ENCODE assay signal across 8 cellular contexts in genomic region chr14:95533391-95533821, GRCh38.
DNase-seq lines count a peak whose midpoint lies in the region.

No MANE protein-coding gene starts in this region.

- peak overlapping the region; percentile 98 for H3K4me3 Mint-ChIP-seq in stimulated activated naive CD8-positive, alpha-beta T cell treated with anti-CD3 and anti-CD28 coated beads, Interleukin-15, Interleukin-2, amounts not matched to agents 100 ng/mL and 50 ng/mL, for 24 hours

- peak; percentile 64 for DNase-seq in NCI-H82 (lab: John Stamatoyannopoulos, UW)
- no peak for DNase-seq in NCI-H82 treated with DMSO at 0.1 percent for 48 hours (lab: John Stamatoyannopoulos, UW; ENCODE audit: unreplicated experiment)
- peak; percentile 26 for DNase-seq in NCI-H146 treated with DMSO at 0.1 percent for 48 hours (lab: John Stamatoyannopoulos, UW; ENCODE audit: unreplicated experiment)
- peak; percentile 58 for DNase-seq in activated CD8-positive, alpha-beta memory T cell treated with anti-CD3 and anti-CD28 coated beads, Interleukin-2, amount 50 U/mL, for 48 hours
- DNase-seq in retina, result no peak
- no peak for DNase-seq in GF-D8 (lab: John Stamatoyannopoulos, UW)

- peak overlapping the region; percentile 93 for H3K9ac ChIP-seq in iPS-18a (ENCODE audit: low read length)

- no peaks in the 10 kb centered on the region for H3K27me3 ChIP-seq in iPS-18a (ENCODE audit: control insufficient read depth, insufficient read depth, low read length)

- H3K36me3 ChIP-seq in iPS-18a (ENCODE audit: control insufficient read depth, low read depth, low read length), result peaks cover 10% of the 10 kb centered on the region

- peaks cover 21% of the 10 kb centered on the region for H3K4me1 ChIP-seq in iPS-18a (ENCODE audit: control insufficient read depth, low read depth, low read length)

- H3K27me3 Mint-ChIP-seq in stimulated activated naive CD8-positive, alpha-beta T cell treated with anti-CD3 and anti-CD28 coated beads, Interleukin-15, Interleukin-2, amounts not matched to agents 100 ng/mL and 50 ng/mL, for 24 hours, result no peaks in the 10 kb centered on the region

- H3K4me3 ChIP-seq in iPS-18a (ENCODE audit: low read length), result peak overlapping the region; percentile 96

- H3K36me3 Mint-ChIP-seq in stimulated activated naive CD8-positive, alpha-beta T cell treated with anti-CD3 and anti-CD28 coated beads, Interleukin-15, Interleukin-2, amounts not matched to agents 100 ng/mL and 50 ng/mL, for 24 hours (ENCODE audit: low read depth), result peaks cover 44% of the 10 kb centered on the region

- H3K9me3 ChIP-seq in iPS-18a (ENCODE audit: control insufficient read depth, low read depth, low read length), result no peaks in the 10 kb centered on the region

- H3K9me3 Mint-ChIP-seq in stimulated activated naive CD8-positive, alpha-beta T cell treated with anti-CD3 and anti-CD28 coated beads, Interleukin-15, Interleukin-2, amounts not matched to agents 100 ng/mL and 50 ng/mL, for 24 hours, result no peaks in the 10 kb centered on the region

- H3K27ac Mint-ChIP-seq in stimulated activated naive CD8-positive, alpha-beta T cell treated with anti-CD3 and anti-CD28 coated beads, Interleukin-15, Interleukin-2, amounts not matched to agents 100 ng/mL and 50 ng/mL, for 24 hours, result peak overlapping the region; percentile 96

- H3K4me1 Mint-ChIP-seq in stimulated activated naive CD8-positive, alpha-beta T cell treated with anti-CD3 and anti-CD28 coated beads, Interleukin-15, Interleukin-2, amounts not matched to agents 100 ng/mL and 50 ng/mL, for 24 hours (ENCODE audit: low read depth), result peaks cover 64% of the 10 kb centered on the region

- peak overlapping the region; percentile 65 for H3K27ac ChIP-seq in iPS-18a (ENCODE audit: low read length)

Comparison
In these comparisons a context has a peak if more than half of its experiments do, and no peak if none do; other contexts are left out.
1. DNase-seq: peak in NCI-H82 (single experiment), NCI-H146 treated with DMSO at 0.1 percent for 48 hours (single experiment) and activated CD8-positive, alpha-beta memory T cell treated with anti-CD3 and anti-CD28 coated beads, Interleukin-2, amount 50 U/mL, for 48 hours (single experiment); none in NCI-H82 treated with DMSO at 0.1 percent for 48 hours (single experiment), retina (single experiment) and GF-D8 (single experiment).